In genomic region chr12:116934908-116935698, GRCh38 we compare ENCODE assay signal across 20 cellular contexts. TPM values are rescaled to one million over a fixed set of nuclear protein-coding genes. Genes with fewer than 3 reads are reported as not detected.
DNase-seq lines count a peak whose midpoint lies in the region; ATAC-seq and TF ChIP-seq lines count a peak whose summit lies in the region.
"Had no signal": no experiment of that assay in that cellular context is flagged by ENCODE, and none has a peak within 500 bp of the region (broad histone marks: within the 10 kb centered on the region; RNA-seq: fewer than 3 reads in every experiment).

No MANE protein-coding gene starts in this region.

- H3K4me1 ChIP-seq in body of pancreas (peaks cover 29% of the 10 kb centered on the region), lung (ENCODE audit: control insufficient read depth in 2 of 2, insufficient read depth in 2 of 2, low read length in 2 of 2) (peaks cover 0 to 10% of the 10 kb centered on the region in 2 donors), upper lobe of right lung (peaks cover 14% of the 10 kb centered on the region)

- H3K9me3 ChIP-seq in body of pancreas (no peaks in the 10 kb centered on the region), lung (ENCODE audit: control insufficient read depth in 2 of 2, insufficient read depth in 1 of 2, low read length in 1 of 2) (no peaks in the 10 kb centered on the region), upper lobe of right lung (no peaks in the 10 kb centered on the region)

- no peak overlapping the region for H3K27ac ChIP-seq in body of pancreas
- H3K27ac ChIP-seq in lung (ENCODE audit: low read depth in 1 of 2, low read length in 1 of 2): no peak overlapping the region
- no peak overlapping the region for H3K27ac ChIP-seq in upper lobe of right lung
- H3K27ac ChIP-seq: 22Rv1 had no signal

- H3K4me3 ChIP-seq in body of pancreas (no peak overlapping the region), lung (no peak overlapping the region), upper lobe of right lung (no peak overlapping the region)
- H3K4me3 ChIP-seq: GM23338, K562 had no signal

- TF ChIP-seq CTCF in body of pancreas (IDR thresholded peaks at IDR 0.05) (no peak), lung (IDR thresholded peaks at IDR 0.05; ENCODE audit: control extremely low read depth, extremely low read depth) (no peak), upper lobe of right lung (IDR thresholded peaks at IDR 0.05) (no peak)

- no peaks in the 10 kb centered on the region for H3K36me3 ChIP-seq in body of pancreas (replicated peaks in 1 of 2; ENCODE audit: insufficient read depth in 1 of 2, low read depth in 2 of 2)
- H3K36me3 ChIP-seq in lung (ENCODE audit: control insufficient read depth in 2 of 2, insufficient read depth in 2 of 2, low read length in 2 of 2): peaks cover 0 to 3% of the 10 kb centered on the region in 2 donors
- no peaks in the 10 kb centered on the region for H3K36me3 ChIP-seq in upper lobe of right lung

- no peaks in the 10 kb centered on the region for H3K9me3 Mint-ChIP-seq in activated T-helper 1 cell treated with anti-CD3 and anti-CD28 coated beads, Interleukin-12 subunit alpha, Interleukin-12 subunit beta, Interleukin-2, Interleukin-4 antibody, amounts not matched to agents 30 ng/mL and 10 ng/mL and 1 ng/mL, durations not matched to agents 14 hours and 24 hours and 36 hours
- H3K9me3 Mint-ChIP-seq: CD8-positive, alpha-beta T cell had no signal

- H3K27ac Mint-ChIP-seq in activated T-helper 1 cell treated with anti-CD3 and anti-CD28 coated beads, Interleukin-12 subunit alpha, Interleukin-12 subunit beta, Interleukin-2, Interleukin-4 antibody, amounts not matched to agents 30 ng/mL and 10 ng/mL and 1 ng/mL, durations not matched to agents 14 hours and 24 hours and 36 hours: no peak overlapping the region
- H3K27ac Mint-ChIP-seq: B cell; CD8-positive, alpha-beta T cell; GM23338 had no signal

- H3K4me1 Mint-ChIP-seq in activated T-helper 1 cell treated with anti-CD3 and anti-CD28 coated beads, Interleukin-12 subunit alpha, Interleukin-12 subunit beta, Interleukin-2, Interleukin-4 antibody, amounts not matched to agents 30 ng/mL and 10 ng/mL and 1 ng/mL, durations not matched to agents 14 hours and 24 hours and 36 hours (ENCODE audit: low read depth): peaks cover 7% of the 10 kb centered on the region
- H3K4me1 Mint-ChIP-seq: GM23338 had no signal

- H3K4me3 Mint-ChIP-seq in activated T-helper 1 cell treated with anti-CD3 and anti-CD28 coated beads, Interleukin-12 subunit alpha, Interleukin-12 subunit beta, Interleukin-2, Interleukin-4 antibody, amounts not matched to agents 30 ng/mL and 10 ng/mL and 1 ng/mL, durations not matched to agents 14 hours and 24 hours and 36 hours: no peak overlapping the region
- H3K4me3 Mint-ChIP-seq: B cell; CD8-positive, alpha-beta T cell; GM23338 had no signal

- H3K27me3 Mint-ChIP-seq in activated T-helper 1 cell treated with anti-CD3 and anti-CD28 coated beads, Interleukin-12 subunit alpha, Interleukin-12 subunit beta, Interleukin-2, Interleukin-4 antibody, amounts not matched to agents 30 ng/mL and 10 ng/mL and 1 ng/mL, durations not matched to agents 14 hours and 24 hours and 36 hours (ENCODE audit: insufficient read depth): peaks cover 6% of the 10 kb centered on the region
- H3K27me3 Mint-ChIP-seq: B cell had no signal

- intact Hi-C loops in body of pancreas (cut with DNase I) (no loop called here), upper lobe of right lung (cut with DNase I) (no loop called here)
- intact Hi-C loops in activated T-helper 1 cell treated with anti-CD3 and anti-CD28 coated beads, Interleukin-12 subunit alpha, Interleukin-12 subunit beta, Interleukin-2, Interleukin-4 antibody, amounts not matched to agents 30 ng/mL and 10 ng/mL and 1 ng/mL, durations not matched to agents 14 hours and 24 hours and 36 hours (cut with micrococcal nuclease): no loop called here

- peaks cover 26% of the 10 kb centered on the region for H3K36me3 Mint-ChIP-seq in activated T-helper 1 cell treated with anti-CD3 and anti-CD28 coated beads, Interleukin-12 subunit alpha, Interleukin-12 subunit beta, Interleukin-2, Interleukin-4 antibody, amounts not matched to agents 30 ng/mL and 10 ng/mL and 1 ng/mL, durations not matched to agents 14 hours and 24 hours and 36 hours (ENCODE audit: low read depth)

- TF ChIP-seq POLR2A in body of pancreas (IDR thresholded peaks at IDR 0.05) (no peak), erythroblast (IDR thresholded peaks at IDR 0.05; ENCODE audit: low read length) (no peak)

- WGBS in body of pancreas, 2 donors: 56 to 57% methylated on average over 4 of the region's 4 CpGs
- WGBS in lung, 2 donors: 76 to 77% methylated on average over 4 of the region's 4 CpGs

- ATAC-seq in body of pancreas (no peak), lung (ENCODE audit: insufficient read depth, low FRiP score) (no peak), upper lobe of right lung (peak; percentile 85)
- ATAC-seq: CD8-positive, alpha-beta T cell; GM23338; HCT116; K562 had no signal

- DNase-seq in DMS79 treated with DMSO at 0.1 percent for 48 hours (lab: John Stamatoyannopoulos, UW): peak; percentile 21
- DNase-seq in DMS79 (lab: John Stamatoyannopoulos, UW): no peak
- peak; percentile 25 to 53 (median 48) for DNase-seq in body of pancreas
- DNase-seq in lung (ENCODE audit: low spot score): peak; percentile 57
- DNase-seq in upper lobe of right lung: no peak
- no peak for DNase-seq in erythroblast (lab: John Stamatoyannopoulos, UW)
- DNase-seq in activated T-helper 1 cell treated with anti-CD3 and anti-CD28 coated beads, Interleukin-12 subunit alpha, Interleukin-12 subunit beta, Interleukin-2, Interleukin-4 antibody, amounts not matched to agents 30 ng/mL and 10 ng/mL and 1 ng/mL, durations not matched to agents 14 hours and 24 hours and 36 hours (ENCODE audit: low spot score): no peak
- no peak for DNase-seq in activated T-cell treated with anti-CD3 and anti-CD28 coated beads, Interleukin-2, amount 50 U/mL, for 1 hour
- DNase-seq: CD8-positive, alpha-beta T cell; NCI-H1048; NCI-H146; NCI-H2081; NCI-H510A treated with DMSO at 0.1 percent for 48 hours; SHP77 had no signal

- no peaks in the 10 kb centered on the region for H3K27me3 ChIP-seq in body of pancreas
- no peaks in the 10 kb centered on the region for H3K27me3 ChIP-seq in lung (ENCODE audit: control insufficient read depth, insufficient read depth)
- no peaks in the 10 kb centered on the region for H3K27me3 ChIP-seq in upper lobe of right lung

RNA-seq across cellular contexts. Expression of gene FBXW8, which starts 24.4 kb away (rescaled TPM):
- 10 to 100 TPM; 12.7 to 35.3 TPM for total RNA-seq in body of pancreas
- 10 to 100 TPM; 18.5 to 20.3 TPM for total RNA-seq in lung
- 1 to 10 TPM; 3.9 to 6.4 TPM for polyA plus RNA-seq in lung
- 16.8 TPM for total RNA-seq in upper lobe of right lung
- 6.7 and 7.3 TPM in 2 replicates for total RNA-seq in activated T-helper 1 cell treated with anti-CD3 and anti-CD28 coated beads, Interleukin-12 subunit alpha, Interleukin-12 subunit beta, Interleukin-2, Interleukin-4 antibody, amounts not matched to agents 30 ng/mL and 10 ng/mL and 1 ng/mL, durations not matched to agents 14 hours and 24 hours and 36 hours

RNA-seq across cellular contexts. Expression of gene HRK, which starts 53.9 kb away (rescaled TPM):
- total RNA-seq in body of pancreas (not detected), lung (1 to 10 TPM in 1 of 2 donors, under 1 TPM in 1; 0.34 to 1.5 TPM), upper lobe of right lung (not detected)
- polyA plus RNA-seq in lung: under 1 TPM; 0.05 to 0.12 TPM
- total RNA-seq in activated T-helper 1 cell treated with anti-CD3 and anti-CD28 coated beads, Interleukin-12 subunit alpha, Interleukin-12 subunit beta, Interleukin-2, Interleukin-4 antibody, amounts not matched to agents 30 ng/mL and 10 ng/mL and 1 ng/mL, durations not matched to agents 14 hours and 24 hours and 36 hours: not detected in 2 replicates
- polyA plus RNA-seq: AG04450 had no signal

Comparison
In these comparisons a context has a peak if more than half of its experiments do, and no peak if none do; other contexts are left out.
1. DNase-seq: peak in DMS79 treated with DMSO at 0.1 percent for 48 hours (single experiment), body of pancreas (4 of 4) and lung (single experiment); none in DMS79 (single experiment), upper lobe of right lung (single experiment), erythroblast (0 of 2), activated T-helper 1 cell treated with anti-CD3 and anti-CD28 coated beads, Interleukin-12 subunit alpha, Interleukin-12 subunit beta, Interleukin-2, Interleukin-4 antibody, amounts not matched to agents 30 ng/mL and 10 ng/mL and 1 ng/mL, durations not matched to agents 14 hours and 24 hours and 36 hours (single experiment) and activated T-cell treated with anti-CD3 and anti-CD28 coated beads, Interleukin-2, amount 50 U/mL, for 1 hour (single experiment).